ENCODE assay signal across 16 cellular contexts in genomic region chr16:27725271-27726010, GRCh38.
"Had no signal": no experiment of that assay in that cellular context is flagged by ENCODE, and none has a peak within 500 bp of the region (broad histone marks: within the 10 kb centered on the region; RNA-seq: fewer than 3 reads in every experiment).

No MANE protein-coding gene starts in this region.

- H3K27me3 Mint-ChIP-seq: activated naive CD8-positive, alpha-beta T cell treated with anti-CD3 and anti-CD28 coated beads for 36 hours; memory B cell had no signal

- H3K27ac Mint-ChIP-seq: activated naive CD8-positive, alpha-beta T cell treated with anti-CD3 and anti-CD28 coated beads for 36 hours; memory B cell; T-helper 1 cell treated with Interleukin-12 subunit alpha and Interleukin-12 subunit beta and Interleukin-4 antibody, amounts not matched to agents 30 μg/mL and 1 μg/mL, for 36 hours had no signal

- H3K36me3 ChIP-seq: breast epithelium, colonic mucosa had no signal

- H3K4me3 Mint-ChIP-seq: activated naive CD8-positive, alpha-beta T cell treated with anti-CD3 and anti-CD28 coated beads for 36 hours; activated T-cell treated with anti-CD3 and anti-CD28 coated beads, Interleukin-2, amount 50 U/mL, for 4 hours; memory B cell; T-helper 1 cell treated with Interleukin-12 subunit alpha and Interleukin-12 subunit beta and Interleukin-4 antibody, amounts not matched to agents 30 μg/mL and 1 μg/mL, for 36 hours had no signal

- ATAC-seq: activated T-cell treated with anti-CD3 and anti-CD28 coated beads, Interleukin-2, amount 50 U/mL, for 4 hours; foreskin keratinocyte; stimulated activated naive CD8-positive, alpha-beta T cell treated with anti-CD3 and anti-CD28 coated beads, Interleukin-15, Interleukin-2, amounts not matched to agents 100 U/mL and 50 U/mL, for 24 hours had no signal

- H3K9me3 ChIP-seq: breast epithelium, colonic mucosa, testis had no signal

- H3K27me3 ChIP-seq: breast epithelium, colonic mucosa, foreskin keratinocyte, testis had no signal

- H3K4me3 ChIP-seq: breast epithelium, colonic mucosa, testis had no signal

- H3K9me3 Mint-ChIP-seq: activated naive CD8-positive, alpha-beta T cell treated with anti-CD3 and anti-CD28 coated beads for 36 hours; activated T-cell treated with anti-CD3 and anti-CD28 coated beads, Interleukin-2, amount 50 U/mL, for 4 hours; memory B cell; nephron; T-helper 1 cell treated with Interleukin-12 subunit alpha and Interleukin-12 subunit beta and Interleukin-4 antibody, amounts not matched to agents 30 μg/mL and 1 μg/mL, for 36 hours had no signal

- H3K27ac ChIP-seq: breast epithelium, colonic mucosa, foreskin keratinocyte, testis had no signal

- DNase-seq: activated CD4-positive, alpha-beta T cell treated with anti-CD3 and anti-CD28 coated beads, Interleukin-2, amount 50 U/mL, for 48 hours; activated effector memory CD4-positive, alpha-beta T cell treated with anti-CD3 and anti-CD28 coated beads, Interleukin-2, amount 50 U/mL, for 16 hours; activated naive CD8-positive, alpha-beta T cell treated with anti-CD3 and anti-CD28 coated beads for 36 hours; activated T-cell treated with anti-CD3 and anti-CD28 coated beads, Interleukin-2, amount 50 U/mL, for 4 hours; colonic mucosa; effector CD4-positive, alpha-beta T cell; foreskin keratinocyte; head of caudate nucleus; stimulated activated CD4-positive, alpha-beta T cell treated with anti-CD3 and anti-CD28 coated beads, Interleukin-4, amount 100 ng/mL, for 1 hour; stimulated activated CD8-positive, alpha-beta memory T cell treated with anti-CD3 and anti-CD28 coated beads, Interleukin-4, amount 100 ng/mL, for 48 hours; stimulated activated naive CD8-positive, alpha-beta T cell treated with anti-CD3 and anti-CD28 coated beads, Interleukin-15, Interleukin-2, amounts not matched to agents 100 U/mL and 50 U/mL, for 24 hours; testis had no signal
